2 cellular contexts compared by ENCODE assay signal in the genomic region with DNA sequence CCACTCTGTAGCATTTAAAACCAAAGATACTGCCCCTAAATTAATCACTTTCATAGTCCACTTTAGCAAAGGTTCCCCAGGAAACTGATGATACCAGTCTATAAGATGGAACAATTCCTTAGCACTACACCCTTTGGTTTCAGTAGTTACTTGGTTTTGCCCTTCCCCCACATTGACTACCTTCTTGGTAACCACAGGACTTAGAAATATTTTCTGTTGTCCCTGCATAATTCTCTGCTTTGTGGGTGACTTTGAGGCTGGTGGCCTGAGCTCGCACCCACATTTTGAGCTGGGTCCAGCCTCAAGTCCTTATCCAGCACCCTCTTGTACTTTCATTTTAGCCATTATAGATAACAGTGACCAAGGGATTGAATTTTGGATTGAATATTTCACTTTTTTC.
TF ChIP-seq lines count a peak whose summit lies in the region.

No MANE protein-coding gene starts in this region.

TF ChIP-seq in liver, 16 proteins besides CTCF, POLR2A, EP300 and RAD21:
- TF ChIP-seq TAF1 (conservative IDR thresholded peaks at IDR 0.05) (no peak), HNF4G (IDR thresholded peaks at IDR 0.05) (no peak), HNF4A (conservative IDR thresholded peaks at IDR 0.05) (no peak), ZBTB33 (IDR thresholded peaks at IDR 0.05) (no peak), FOXA2 (IDR thresholded peaks at IDR 0.05) (no peak), GABPA (IDR thresholded peaks at IDR 0.05 in 1 of 2, conservative IDR thresholded peaks at IDR 0.05 in 1 of 2) (no peak), SP1 (IDR thresholded peaks at IDR 0.05) (no peak), JUND (IDR thresholded peaks at IDR 0.05) (no peak), ATF3 (IDR thresholded peaks at IDR 0.05) (no peak), FOXA1 (IDR thresholded peaks at IDR 0.05) (no peak)
- TF ChIP-seq, protein P1, sequence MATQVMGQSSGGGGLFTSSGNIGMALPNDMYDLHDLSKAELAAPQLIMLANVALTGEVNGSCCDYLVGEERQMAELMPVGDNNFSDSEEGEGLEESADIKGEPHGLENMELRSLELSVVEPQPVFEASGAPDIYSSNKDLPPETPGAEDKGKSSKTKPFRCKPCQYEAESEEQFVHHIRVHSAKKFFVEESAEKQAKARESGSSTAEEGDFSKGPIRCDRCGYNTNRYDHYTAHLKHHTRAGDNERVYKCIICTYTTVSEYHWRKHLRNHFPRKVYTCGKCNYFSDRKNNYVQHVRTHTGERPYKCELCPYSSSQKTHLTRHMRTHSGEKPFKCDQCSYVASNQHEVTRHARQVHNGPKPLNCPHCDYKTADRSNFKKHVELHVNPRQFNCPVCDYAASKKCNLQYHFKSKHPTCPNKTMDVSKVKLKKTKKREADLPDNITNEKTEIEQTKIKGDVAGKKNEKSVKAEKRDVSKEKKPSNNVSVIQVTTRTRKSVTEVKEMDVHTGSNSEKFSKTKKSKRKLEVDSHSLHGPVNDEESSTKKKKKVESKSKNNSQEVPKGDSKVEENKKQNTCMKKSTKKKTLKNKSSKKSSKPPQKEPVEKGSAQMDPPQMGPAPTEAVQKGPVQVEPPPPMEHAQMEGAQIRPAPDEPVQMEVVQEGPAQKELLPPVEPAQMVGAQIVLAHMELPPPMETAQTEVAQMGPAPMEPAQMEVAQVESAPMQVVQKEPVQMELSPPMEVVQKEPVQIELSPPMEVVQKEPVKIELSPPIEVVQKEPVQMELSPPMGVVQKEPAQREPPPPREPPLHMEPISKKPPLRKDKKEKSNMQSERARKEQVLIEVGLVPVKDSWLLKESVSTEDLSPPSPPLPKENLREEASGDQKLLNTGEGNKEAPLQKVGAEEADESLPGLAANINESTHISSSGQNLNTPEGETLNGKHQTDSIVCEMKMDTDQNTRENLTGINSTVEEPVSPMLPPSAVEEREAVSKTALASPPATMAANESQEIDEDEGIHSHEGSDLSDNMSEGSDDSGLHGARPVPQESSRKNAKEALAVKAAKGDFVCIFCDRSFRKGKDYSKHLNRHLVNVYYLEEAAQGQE (IDR thresholded peaks at IDR 0.05), result no peak

TF ChIP-seq in HepG2, 621 proteins besides CTCF, POLR2A, EP300 and RAD21:
- no peak for TF ChIP-seq REPIN1 (CRISPR knock-in tag; IDR thresholded peaks at IDR 0.05; ENCODE audit: borderline replicate concordance, low read depth)
- no peak for TF ChIP-seq NR3C1 (CRISPR knock-in tag; IDR thresholded peaks at IDR 0.05)
- no peak for TF ChIP-seq ZNF331 (CRISPR knock-in tag; IDR thresholded peaks at IDR 0.05)
- TF ChIP-seq NR1H2 (CRISPR knock-in tag; IDR thresholded peaks at IDR 0.05; ENCODE audit: borderline replicate concordance, low read depth), result no peak
- TF ChIP-seq TRAFD1 (CRISPR knock-in tag; IDR thresholded peaks at IDR 0.05; ENCODE audit: borderline replicate concordance), result no peak
- TF ChIP-seq FOSL2 (CRISPR knock-in tag; IDR thresholded peaks at IDR 0.05), result no peak
- no peak for TF ChIP-seq NRL (CRISPR knock-in tag; IDR thresholded peaks at IDR 0.05; ENCODE audit: borderline replicate concordance)
- no peak for TF ChIP-seq ZBTB4 (CRISPR knock-in tag; IDR thresholded peaks at IDR 0.05; ENCODE audit: borderline replicate concordance)
- no peak for TF ChIP-seq ESRRA (CRISPR knock-in tag; IDR thresholded peaks at IDR 0.05; ENCODE audit: low read depth)
